Comparison of ENCODE assay signal across 1 cellular context in genomic region chr9:33290247-33290993, GRCh38.
TF ChIP-seq lines count a peak whose summit lies in the region.

Gene NFX1 (plus strand): TSS chr9:33290516. CDS start chr9:33290573, 57 bp downstream.

TF ChIP-seq in HepG2, 621 proteins besides CTCF, POLR2A, EP300 and RAD21 (continued from another document and continues in another):
- TF ChIP-seq TFE3 (CRISPR knock-in tag; IDR thresholded peaks at IDR 0.05) (peak; percentile 96), POGZ (CRISPR knock-in tag; IDR thresholded peaks at IDR 0.05) (peak; percentile 98), ZBTB25 (CRISPR knock-in tag; IDR thresholded peaks at IDR 0.05) (no peak; the same call in none of the 2 replicates), ZMYM2 (CRISPR knock-in tag; IDR thresholded peaks at IDR 0.05) (no peak), ZBTB21 (CRISPR knock-in tag; IDR thresholded peaks at IDR 0.05) (peak; percentile 85), ZFP36L2 (CRISPR knock-in tag; IDR thresholded peaks at IDR 0.05) (no peak), ZNF724P (CRISPR knock-in tag; IDR thresholded peaks at IDR 0.05; ENCODE audit: borderline replicate concordance) (peak; percentile 77; the same call in 1 of the 2 replicates), ZZZ3 (CRISPR knock-in tag; IDR thresholded peaks at IDR 0.05; ENCODE audit: borderline replicate concordance) (peak; percentile 97), CREM (IDR thresholded peaks at IDR 0.05) (peak; percentile 100), CREM (CRISPR knock-in tag; IDR thresholded peaks at IDR 0.05) (peak; percentile 96), ZNF580 (CRISPR knock-in tag; IDR thresholded peaks at IDR 0.05; ENCODE audit: borderline replicate concordance, low read depth) (peak; percentile 94), PAX8 (CRISPR knock-in tag; IDR thresholded peaks at IDR 0.05; ENCODE audit: borderline replicate concordance) (peak; percentile 93; the same call in 1 of the 2 replicates), NKX3-1 (CRISPR knock-in tag; IDR thresholded peaks at IDR 0.05) (peak; percentile 82; the same call in 1 of the 2 replicates), ATM (IDR thresholded peaks at IDR 0.05; ENCODE audit: borderline replicate concordance) (peak; percentile 79; the same call in 1 of the 2 replicates), ZNF260 (CRISPR knock-in tag; IDR thresholded peaks at IDR 0.05; ENCODE audit: borderline replicate concordance, low read depth) (no peak), GFI1 (CRISPR knock-in tag; IDR thresholded peaks at IDR 0.05; ENCODE audit: borderline replicate concordance) (peak; percentile 67; the same call in 1 of the 2 replicates), ZNF383 (CRISPR knock-in tag; IDR thresholded peaks at IDR 0.05; ENCODE audit: borderline replicate concordance) (no peak), TEAD3 (CRISPR knock-in tag; optimal IDR thresholded peaks at IDR 0.05; ENCODE audit: borderline replicate concordance) (peak; percentile 72), ZNF746 (CRISPR knock-in tag; IDR thresholded peaks at IDR 0.05) (peak; percentile 35), KDM2A (CRISPR knock-in tag; IDR thresholded peaks at IDR 0.05; ENCODE audit: borderline replicate concordance, low read depth) (peak; percentile 91), ZFP82 (CRISPR knock-in tag; IDR thresholded peaks at IDR 0.05; ENCODE audit: borderline replicate concordance) (peak; percentile 83; the same call in 1 of the 2 replicates), ATF3 (CRISPR knock-in tag; IDR thresholded peaks at IDR 0.05) (peak; percentile 26; the same call in 1 of the 2 replicates), NFE2 (CRISPR knock-in tag; IDR thresholded peaks at IDR 0.05) (0 out of 2 replicates have a peak, but pooled peaks have one; percentile 42), ZGPAT (CRISPR knock-in tag; IDR thresholded peaks at IDR 0.05) (peak; percentile 95), TCF7L2 (IDR thresholded peaks at IDR 0.05; ENCODE audit: low read depth, low read length) (no peak), ESRRA (CRISPR knock-in tag; IDR thresholded peaks at IDR 0.05; ENCODE audit: low read depth) (peak; percentile 74; the same call in 1 of the 2 replicates), HOXA7 (CRISPR knock-in tag; IDR thresholded peaks at IDR 0.05) (0 out of 2 replicates have a peak, but pooled peaks have one; percentile 51), ZNF569 (CRISPR knock-in tag; IDR thresholded peaks at IDR 0.05; ENCODE audit: borderline replicate concordance) (no peak; the same call in 1 of the 2 replicates), ZNF3 (CRISPR knock-in tag; IDR thresholded peaks at IDR 0.05) (0 out of 2 replicates have a peak, but pooled peaks have one; percentile 27), MNT (IDR thresholded peaks at IDR 0.05) (peak; percentile 84), NFYB (CRISPR knock-in tag; IDR thresholded peaks at IDR 0.05) (peak; percentile 58), FOXO4 (CRISPR knock-in tag; conservative IDR thresholded peaks at IDR 0.05) (0 out of 2 replicates have a peak, but pooled peaks have one; percentile 47), THAP8 (CRISPR knock-in tag; IDR thresholded peaks at IDR 0.05; ENCODE audit: borderline replicate concordance) (peak; percentile 93; the same call in 1 of the 2 replicates), WIZ (CRISPR knock-in tag; IDR thresholded peaks at IDR 0.05) (peak; percentile 67; the same call in 1 of the 2 replicates), ATRX (CRISPR knock-in tag; IDR thresholded peaks at IDR 0.05; ENCODE audit: borderline replicate concordance) (no peak), AGO2 (optimal IDR thresholded peaks at IDR 0.05; ENCODE audit: low read depth, low read length) (peak; percentile 83), XBP1 (CRISPR knock-in tag; IDR thresholded peaks at IDR 0.05) (0 out of 2 replicates have a peak, but pooled peaks have one; percentile 50), FLYWCH1 (CRISPR knock-in tag; IDR thresholded peaks at IDR 0.05) (0 out of 2 replicates have a peak, but pooled peaks have one; percentile 52), ZNF234 (CRISPR knock-in tag; conservative IDR thresholded peaks at IDR 0.05) (no peak), ZBED4 (CRISPR knock-in tag; IDR thresholded peaks at IDR 0.05; ENCODE audit: borderline replicate concordance) (peak; percentile 26; the same call in 1 of the 2 replicates), ZBTB42 (CRISPR knock-in tag; IDR thresholded peaks at IDR 0.05) (peak; percentile 96), ZNF543 (CRISPR knock-in tag; IDR thresholded peaks at IDR 0.05) (peak; percentile 90), ZNF256 (CRISPR knock-in tag; conservative IDR thresholded peaks at IDR 0.05) (peak; percentile 80), ZNF766 (CRISPR knock-in tag; IDR thresholded peaks at IDR 0.05; ENCODE audit: borderline replicate concordance) (peak; percentile 17; the same call in 1 of the 2 replicates), ZNF33B (CRISPR knock-in tag; IDR thresholded peaks at IDR 0.05) (peak; percentile 93; the same call in 1 of the 2 replicates), NBN (conservative IDR thresholded peaks at IDR 0.05) (no peak), SCMH1 (CRISPR knock-in tag; IDR thresholded peaks at IDR 0.05; ENCODE audit: borderline replicate concordance) (no peak), MAF1 (CRISPR knock-in tag; IDR thresholded peaks at IDR 0.05; ENCODE audit: borderline replicate concordance) (peak; percentile 66; the same call in 1 of the 2 replicates), JUNB (CRISPR knock-in tag; IDR thresholded peaks at IDR 0.05; ENCODE audit: borderline replicate concordance) (peak; percentile 71), ZBTB38 (CRISPR knock-in tag; IDR thresholded peaks at IDR 0.05) (peak; percentile 71; the same call in 1 of the 2 replicates), TMF1 (CRISPR knock-in tag; IDR thresholded peaks at IDR 0.05; ENCODE audit: low read depth) (peak; percentile 86; the same call in 1 of the 2 replicates), EEA1 (CRISPR knock-in tag; IDR thresholded peaks at IDR 0.05; ENCODE audit: borderline replicate concordance) (peak; percentile 74; the same call in 1 of the 2 replicates), FOXJ3 (CRISPR knock-in tag; IDR thresholded peaks at IDR 0.05; ENCODE audit: borderline replicate concordance) (0 out of 2 replicates have a peak, but pooled peaks have one; percentile 49), CBX2 (IDR thresholded peaks at IDR 0.05; ENCODE audit: low read depth, low read length) (no peak), CBX2 (CRISPR knock-in tag; IDR thresholded peaks at IDR 0.05; ENCODE audit: low read depth) (0 out of 2 replicates have a peak, but pooled peaks have one; percentile 36), NONO (IDR thresholded peaks at IDR 0.05) (no peak), NONO (CRISPR knock-in tag; conservative IDR thresholded peaks at IDR 0.05) (peak; percentile 96), LBX2 (CRISPR knock-in tag; IDR thresholded peaks at IDR 0.05; ENCODE audit: borderline replicate concordance) (peak; percentile 85; the same call in 1 of the 2 replicates), HES4 (CRISPR knock-in tag; IDR thresholded peaks at IDR 0.05; ENCODE audit: borderline replicate concordance) (peak; percentile 39), NR2F1 (CRISPR knock-in tag; IDR thresholded peaks at IDR 0.05) (peak; percentile 38 to 52; a peak in 2 of 4 replicates), ZSCAN12 (CRISPR knock-in tag; IDR thresholded peaks at IDR 0.05) (no peak; the same call in 1 of the 2 replicates), JDP2 (CRISPR knock-in tag; IDR thresholded peaks at IDR 0.05; ENCODE audit: borderline replicate concordance) (no peak)
